ENCODE assay signal across 8 cellular contexts in the genomic region with DNA sequence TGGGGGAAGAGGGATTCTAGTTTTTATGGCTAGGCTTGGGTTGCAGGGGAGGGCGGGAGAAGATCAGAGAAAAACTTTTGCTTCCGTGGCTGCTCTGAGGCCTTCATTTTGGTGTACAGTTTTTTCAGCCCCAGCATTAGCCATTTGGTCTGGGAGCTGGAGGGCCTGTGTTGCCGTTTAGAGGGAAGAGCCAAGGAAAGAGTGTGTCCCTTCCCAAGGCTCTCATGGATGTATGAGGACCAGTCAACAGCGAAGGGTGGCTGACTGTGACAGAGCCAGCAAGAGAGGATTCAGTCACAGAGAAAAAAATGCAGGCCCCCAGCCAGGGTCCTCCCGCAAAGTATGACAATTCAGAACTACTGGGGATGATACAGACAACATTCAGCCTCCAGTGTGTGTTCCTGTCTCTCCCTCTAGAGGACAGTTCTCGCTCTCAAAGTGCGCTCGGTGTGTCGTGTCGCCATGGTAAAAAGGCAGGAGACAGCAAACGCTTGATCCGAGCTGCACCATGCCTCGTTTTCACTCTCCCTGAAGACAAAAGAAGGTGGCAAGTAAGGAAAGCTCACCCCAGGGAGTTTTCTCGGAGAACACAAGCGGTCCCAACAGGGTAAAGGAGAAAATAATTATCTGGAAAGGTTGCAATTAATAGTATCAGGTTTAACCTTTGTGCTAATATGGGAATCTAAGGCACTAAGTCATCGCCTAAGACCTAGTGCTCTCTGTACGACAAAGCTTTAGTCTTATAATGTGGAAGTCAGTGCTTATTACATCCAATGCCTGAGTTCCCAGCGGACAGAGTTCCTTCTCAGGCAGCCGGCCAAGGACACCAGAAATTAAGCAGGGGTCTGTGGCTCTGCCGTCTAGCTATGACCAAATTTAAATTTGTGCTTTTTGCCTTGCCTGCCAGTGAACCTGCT.
DNase-seq lines count a peak whose midpoint lies in the region; ATAC-seq and TF ChIP-seq lines count a peak whose summit lies in the region.

No MANE protein-coding gene starts in this region.

- no peaks in the 10 kb centered on the region for H3K4me1 ChIP-seq in effector memory CD4-positive, alpha-beta T cell (ENCODE audit: control insufficient read depth, insufficient read depth, low read length, poor library complexity, severe bottlenecking)
- H3K4me1 ChIP-seq in stomach: no peaks in the 10 kb centered on the region

- DNase-seq in AG08396 (ENCODE audit: low spot score): peak; percentile 13
- peak; percentile 26 for DNase-seq in NCI-H446 treated with DMSO at 0.1 percent for 48 hours (lab: John Stamatoyannopoulos, UW)
- peak; percentile 79 for DNase-seq in fibroblast of gingiva (ENCODE audit: low read depth)
- peak; percentile 31 for DNase-seq in mucosa of gallbladder (ENCODE audit: low spot score)
- no peak for DNase-seq in effector memory CD4-positive, alpha-beta T cell
- no peak for DNase-seq in stimulated activated naive CD8-positive, alpha-beta T cell treated with anti-CD3 and anti-CD28 coated beads, Interleukin-15, Interleukin-2, amounts not matched to agents 100 U/mL and 50 U/mL, for 24 hours
- DNase-seq in stomach: no peak

- no peaks in the 10 kb centered on the region for H3K36me3 ChIP-seq in effector memory CD4-positive, alpha-beta T cell (ENCODE audit: control insufficient read depth, insufficient read depth, low read length)
- no peaks in the 10 kb centered on the region for H3K36me3 ChIP-seq in stomach

- H3K27ac ChIP-seq in effector memory CD4-positive, alpha-beta T cell (ENCODE audit: insufficient read depth, low read length, poor library complexity, severe bottlenecking): no peak overlapping the region
- no peak overlapping the region for H3K27ac ChIP-seq in stomach

- no peaks in the 10 kb centered on the region for H3K9me3 ChIP-seq in effector memory CD4-positive, alpha-beta T cell (ENCODE audit: control insufficient read depth, low read length)
- no peaks in the 10 kb centered on the region for H3K9me3 ChIP-seq in stomach

- 53 to 67% (median 55%) methylated on average over 20 of the region's 20 CpGs for WGBS in stomach, 5 donors

- TF ChIP-seq POLR2A in stomach (IDR thresholded peaks at IDR 0.05): no peak

- TF ChIP-seq EP300 in stomach (IDR thresholded peaks at IDR 0.05): no peak

- ATAC-seq in GM21576 (IDR thresholded peaks at IDR 0.05; ENCODE audit: unreplicated experiment): no peak
- no peak for ATAC-seq in stimulated activated naive CD8-positive, alpha-beta T cell treated with anti-CD3 and anti-CD28 coated beads, Interleukin-15, Interleukin-2, amounts not matched to agents 100 U/mL and 50 U/mL, for 24 hours

- H3K27me3 ChIP-seq in effector memory CD4-positive, alpha-beta T cell (replicated peaks; ENCODE audit: control insufficient read depth, insufficient read depth, low read length, poor library complexity, severe bottlenecking): no peaks in the 10 kb centered on the region
- H3K27me3 ChIP-seq in stomach: no peaks in the 10 kb centered on the region

- TF ChIP-seq CTCF in stomach (IDR thresholded peaks at IDR 0.05): peak in 2 of 7 experiments; percentile 5 to 7

- H3K4me3 ChIP-seq in effector memory CD4-positive, alpha-beta T cell (ENCODE audit: insufficient read depth, low read depth, low read length, poor library complexity, severe bottlenecking): no peak overlapping the region
- no peak overlapping the region for H3K4me3 ChIP-seq in stomach

- intact Hi-C loops in stomach (cut with DNase I; ENCODE audit: low total_unique reads): no loop called here

Comparison
In these comparisons a context has a peak if more than half of its experiments do, and no peak if none do; other contexts are left out.
1. DNase-seq: peak in AG08396 (single experiment), NCI-H446 treated with DMSO at 0.1 percent for 48 hours (single experiment), fibroblast of gingiva (single experiment) and mucosa of gallbladder (single experiment); none in effector memory CD4-positive, alpha-beta T cell (0 of 3), stimulated activated naive CD8-positive, alpha-beta T cell treated with anti-CD3 and anti-CD28 coated beads, Interleukin-15, Interleukin-2, amounts not matched to agents 100 U/mL and 50 U/mL, for 24 hours (single experiment) and stomach (single experiment).